Comparison of ENCODE assay signal across 30 cellular contexts in genomic region chr1:53825306-53825705, GRCh38.
"Had no signal": no experiment of that assay in that cellular context is flagged by ENCODE, and none has a peak within 500 bp of the region (broad histone marks: within the 10 kb centered on the region; RNA-seq: fewer than 3 reads in every experiment).

No MANE protein-coding gene starts in this region.

- DNase-seq: activated B cell treated with CpG ODN at 0.5 μM for 24 hours; activated CD4-positive, alpha-beta memory T cell treated with anti-CD3 and anti-CD28 coated beads for 36 hours; activated CD4-positive, alpha-beta T cell treated with anti-CD3 and anti-CD28 coated beads for 4 hours; activated CD4-positive, alpha-beta T cell treated with anti-CD3 and anti-CD28 coated beads, Interleukin-2, amount 10 ng/mL, durations not matched to agents 24 days and 14 days; activated CD4-positive, alpha-beta T cell treated with anti-CD3 and anti-CD28 coated beads, Interleukin-2, amount 50 U/mL, for 1 hour; activated CD4-positive, alpha-beta T cell treated with anti-CD3 and anti-CD28 coated beads, Interleukin-2, amount 50 U/mL, for 4 hours; activated CD4-positive, CD25-positive, alpha-beta regulatory T cell treated with anti-CD3 and anti-CD28 coated beads, Interleukin-2, amount 50 U/mL, for 72 hours; activated CD8-positive, alpha-beta memory T cell treated with anti-CD3 and anti-CD28 coated beads, Interleukin-2, amount 50 U/mL, for 4 hours; activated CD8-positive, alpha-beta T cell treated with anti-CD3 and anti-CD28 coated beads for 36 hours; activated effector memory CD4-positive, alpha-beta T cell treated with anti-CD3 and anti-CD28 coated beads, Interleukin-2, amount 50 U/mL, for 16 hours; activated gamma-delta T cell treated with Interleukin-2 at 50 U/mL for 16 hours; activated naive CD4-positive, alpha-beta T cell; activated naive CD4-positive, alpha-beta T cell treated with anti-CD3 and anti-CD28 coated beads for 36 hours; activated naive CD4-positive, alpha-beta T cell treated with anti-CD3 and anti-CD28 coated beads, Interleukin-2, amount 50 U/mL, for 16 hours; activated naive CD8-positive, alpha-beta T cell treated with anti-CD3 and anti-CD28 coated beads for 36 hours; activated T-cell treated with anti-CD3 and anti-CD28 coated beads for 4 hours; activated T-cell treated with anti-CD3 and anti-CD28 coated beads, Interleukin-2, amount 50 U/mL, for 1 hour; activated T-cell treated with anti-CD3 and anti-CD28 coated beads, Interleukin-2, amount 50 U/mL, for 4 hours; activated T-cell treated with anti-CD3 and anti-CD28 coated beads, Interleukin-2, amount 50 U/mL, for 72 hours; adrenal gland; amniotic stem cell; aorta; body of pancreas; brain microvascular endothelial cell; central memory CD4-positive, alpha-beta T cell; T-helper 9 cell had no signal

- H3K9me3 ChIP-seq: adrenal gland, body of pancreas, breast epithelium had no signal

- ATAC-seq: activated CD8-positive, alpha-beta T cell treated with anti-CD3 and anti-CD28 coated beads for 36 hours; activated naive CD4-positive, alpha-beta T cell treated with anti-CD3 and anti-CD28 coated beads, Interleukin-2, amount 50 U/mL, for 72 hours; activated T-cell treated with anti-CD3 and anti-CD28 coated beads, Interleukin-2, amount 50 U/mL, for 4 hours; activated T-cell treated with anti-CD3 and anti-CD28 coated beads, Interleukin-2, amount 50 U/mL, for 72 hours; activated T-helper 17 cell treated with anti-CD3 and anti-CD28 coated beads, Interleukin-2, amount 50 U/mL, for 72 hours; body of pancreas had no signal

- H3K4me3 ChIP-seq: adrenal gland, body of pancreas, breast epithelium had no signal

- H3K27ac ChIP-seq: adrenal gland, body of pancreas, brain microvascular endothelial cell, breast epithelium, VCaP had no signal

- H3K27me3 ChIP-seq: adrenal gland, body of pancreas, brain microvascular endothelial cell, breast epithelium had no signal

- H3K4me1 ChIP-seq: adrenal gland, body of pancreas, breast epithelium had no signal

- H3K36me3 ChIP-seq: brain microvascular endothelial cell, breast epithelium had no signal
